1 cellular context compared by ENCODE assay signal in the genomic region with DNA sequence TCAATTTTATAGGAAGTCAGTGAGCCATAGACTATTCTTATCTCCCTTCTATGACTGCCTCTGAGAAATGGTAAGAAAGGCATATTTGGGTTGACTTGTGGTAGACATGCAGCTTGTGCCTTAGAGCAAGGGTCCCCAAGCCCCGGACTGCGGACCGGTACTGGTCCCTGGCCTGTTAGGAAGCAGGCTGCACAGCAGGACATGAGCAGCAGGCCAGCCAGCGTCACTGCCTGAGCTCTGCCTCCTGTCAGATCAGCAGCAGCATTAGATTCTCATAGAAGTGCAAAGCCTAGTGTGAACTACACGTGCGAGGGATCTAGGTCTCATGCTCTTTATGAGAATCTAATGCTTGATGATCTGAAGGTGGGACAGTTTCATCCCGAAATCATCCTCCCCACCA.
TF ChIP-seq lines count a peak whose summit lies in the region.

No MANE protein-coding gene starts in this region.

TF ChIP-seq in IMR-90, 13 proteins besides CTCF, POLR2A, EP300 and RAD21:
- TF ChIP-seq BHLHE40 (IDR thresholded peaks at IDR 0.05; ENCODE audit: low read depth, low read length) = no peak
- no peak for TF ChIP-seq RCOR1 (IDR thresholded peaks at IDR 0.05; ENCODE audit: insufficient replicate concordance, low read length)
- no peak for TF ChIP-seq CHD1 (IDR thresholded peaks at IDR 0.05; ENCODE audit: low read depth, low read length)
- TF ChIP-seq SMC3 (IDR thresholded peaks at IDR 0.05; ENCODE audit: low read depth, low read length) = no peak
- no peak for TF ChIP-seq MXI1 (IDR thresholded peaks at IDR 0.05; ENCODE audit: borderline replicate concordance, low read depth, low read length)
- TF ChIP-seq MAZ (IDR thresholded peaks at IDR 0.05; ENCODE audit: borderline replicate concordance, low read depth, low read length) = no peak
- no peak for TF ChIP-seq FOS (IDR thresholded peaks at IDR 0.05; ENCODE audit: low read depth, low read length)
- no peak for TF ChIP-seq MAFK (IDR thresholded peaks at IDR 0.05; ENCODE audit: low read depth, low read length)
- no peak for TF ChIP-seq NFE2L2 (IDR thresholded peaks at IDR 0.05; ENCODE audit: low read depth, low read length)
- TF ChIP-seq, protein P1, sequence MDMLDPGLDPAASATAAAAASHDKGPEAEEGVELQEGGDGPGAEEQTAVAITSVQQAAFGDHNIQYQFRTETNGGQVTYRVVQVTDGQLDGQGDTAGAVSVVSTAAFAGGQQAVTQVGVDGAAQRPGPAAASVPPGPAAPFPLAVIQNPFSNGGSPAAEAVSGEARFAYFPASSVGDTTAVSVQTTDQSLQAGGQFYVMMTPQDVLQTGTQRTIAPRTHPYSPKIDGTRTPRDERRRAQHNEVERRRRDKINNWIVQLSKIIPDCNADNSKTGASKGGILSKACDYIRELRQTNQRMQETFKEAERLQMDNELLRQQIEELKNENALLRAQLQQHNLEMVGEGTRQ (IDR thresholded peaks at IDR 0.05; ENCODE audit: low read depth, low read length) = no peak
- TF ChIP-seq, protein P2, sequence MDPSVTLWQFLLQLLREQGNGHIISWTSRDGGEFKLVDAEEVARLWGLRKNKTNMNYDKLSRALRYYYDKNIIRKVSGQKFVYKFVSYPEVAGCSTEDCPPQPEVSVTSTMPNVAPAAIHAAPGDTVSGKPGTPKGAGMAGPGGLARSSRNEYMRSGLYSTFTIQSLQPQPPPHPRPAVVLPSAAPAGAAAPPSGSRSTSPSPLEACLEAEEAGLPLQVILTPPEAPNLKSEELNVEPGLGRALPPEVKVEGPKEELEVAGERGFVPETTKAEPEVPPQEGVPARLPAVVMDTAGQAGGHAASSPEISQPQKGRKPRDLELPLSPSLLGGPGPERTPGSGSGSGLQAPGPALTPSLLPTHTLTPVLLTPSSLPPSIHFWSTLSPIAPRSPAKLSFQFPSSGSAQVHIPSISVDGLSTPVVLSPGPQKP (IDR thresholded peaks at IDR 0.05; ENCODE audit: borderline replicate concordance, low read depth, low read length) = no peak
- no peak for TF ChIP-seq RFX5 (IDR thresholded peaks at IDR 0.05; ENCODE audit: low read depth, low read length)
